In the genomic region with DNA sequence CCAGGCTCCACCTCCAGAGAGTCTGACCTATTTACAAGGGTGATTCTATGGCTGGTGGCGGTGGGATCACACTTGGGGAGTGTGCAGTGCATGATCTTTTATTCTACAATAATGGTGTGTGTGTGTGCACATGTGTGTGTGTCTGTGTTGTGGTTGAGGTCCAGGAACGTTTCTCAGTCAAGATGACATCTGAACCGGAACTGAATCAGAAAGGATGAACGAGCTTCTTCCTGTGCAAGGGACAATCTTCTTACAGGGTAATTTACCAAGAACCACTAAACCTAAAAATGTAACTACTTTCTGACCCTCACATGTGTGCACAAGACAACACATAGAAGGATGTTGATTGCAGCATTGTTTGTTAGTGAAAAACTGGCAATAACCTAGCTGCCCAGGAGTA, we compare ENCODE assay signal across 35 cellular contexts. TPM values are rescaled to one million over a fixed set of nuclear protein-coding genes. Genes with fewer than 3 reads are reported as not detected.
"Had no signal": no experiment of that assay in that cellular context is flagged by ENCODE, and none has a peak within 500 bp of the region (broad histone marks: within the 10 kb centered on the region; RNA-seq: fewer than 3 reads in every experiment).

No MANE protein-coding gene starts in this region.

- H3K4me3 ChIP-seq: neural progenitor cell, pancreas, psoas muscle, skin epidermis, smooth muscle cell, spleen, suprapubic skin, testis, tibial artery, transverse colon, upper lobe of left lung, vagina had no signal

- ATAC-seq: naive thymus-derived CD4-positive, alpha-beta T cell; natural killer cell; pancreas; psoas muscle; right cardiac atrium; sciatic nerve; stimulated activated memory B cell treated with anti-CD40 and anti-IgM and Interleukin-4, amounts not matched to agents 10 μg/mL and 1 μg/mL and 100 μg/mL, for 72 hours; stimulated activated naive CD8-positive, alpha-beta T cell treated with anti-CD3 and anti-CD28 coated beads, Interleukin-15, amount 100 ng/mL, for 72 hours; stimulated activated naive CD8-positive, alpha-beta T cell treated with anti-CD3 and anti-CD28 coated beads, Interleukin-15, Interleukin-2, amounts not matched to agents 100 U/mL and 50 U/mL, for 24 hours had no signal

- H3K27ac ChIP-seq: neural progenitor cell, pancreas, psoas muscle, skin epidermis, spleen, suprapubic skin, testis, tibial artery, transverse colon, upper lobe of left lung, vagina had no signal

- DNase-seq: naive thymus-derived CD4-positive, alpha-beta T cell; natural killer cell; nucleus accumbens; pancreas; posterior cingulate gyrus; psoas muscle; right cardiac atrium; spleen; stimulated activated CD4-positive, alpha-beta T cell treated with anti-CD3 and anti-CD28 coated beads, Interleukin-12 subunit alpha, Interleukin-12 subunit beta, amount 100 ng/mL, for 4 hours; stimulated activated CD4-positive, alpha-beta T cell treated with anti-CD3 and anti-CD28 coated beads, Interleukin-1b, Interleukin-23, amount 100 ng/mL, for 48 hours; stimulated activated CD4-positive, alpha-beta T cell treated with anti-CD3 and anti-CD28 coated beads, Interleukin-4, amount 100 ng/mL, for 1 hour; stimulated activated CD4-positive, alpha-beta T cell treated with anti-CD3 and anti-CD28 coated beads, Interleukin-4, amount 100 ng/mL, for 4 hours; stimulated activated CD8-positive, alpha-beta memory T cell treated with anti-CD3 and anti-CD28 coated beads, Interleukin-4, amount 100 ng/mL, for 48 hours; stimulated activated naive CD4-positive, alpha-beta T cell; stimulated activated naive CD8-positive, alpha-beta T cell treated with anti-CD3 and anti-CD28 coated beads, Interleukin-15, amount 100 ng/mL, for 72 hours; stimulated activated naive CD8-positive, alpha-beta T cell treated with anti-CD3 and anti-CD28 coated beads, Interleukin-15, Interleukin-2, amounts not matched to agents 100 U/mL and 50 U/mL, for 24 hours; substantia nigra; testis; tibial artery; transverse colon; upper lobe of left lung had no signal

- H3K9me3 ChIP-seq: pancreas, psoas muscle, spleen, suprapubic skin, testis, tibial artery, transverse colon, upper lobe of left lung, vagina had no signal

- H3K36me3 Mint-ChIP-seq: natural killer cell; neural progenitor cell; stimulated activated memory B cell treated with anti-CD40 and anti-IgM and Interleukin-4, amounts not matched to agents 10 μg/mL and 1 μg/mL and 100 μg/mL, for 72 hours had no signal

- H3K4me2 ChIP-seq: neural progenitor cell, smooth muscle cell had no signal

- H3K4me3 Mint-ChIP-seq: naive thymus-derived CD4-positive, alpha-beta T cell; natural killer cell; nephron; neural progenitor cell; stimulated activated memory B cell treated with anti-CD40 and anti-IgM and Interleukin-4, amounts not matched to agents 10 μg/mL and 1 μg/mL and 100 μg/mL, for 72 hours; stimulated activated naive CD8-positive, alpha-beta T cell treated with anti-CD3 and anti-CD28 coated beads, Interleukin-15, amount 100 ng/mL, for 72 hours had no signal

- H3K36me3 ChIP-seq: neural progenitor cell, pancreas, suprapubic skin, tibial artery, transverse colon, upper lobe of left lung, vagina had no signal

- H3K27ac Mint-ChIP-seq: naive thymus-derived CD4-positive, alpha-beta T cell; natural killer cell; nephron; neural progenitor cell; progenitor cell of endocrine pancreas; stimulated activated memory B cell treated with anti-CD40 and anti-IgM and Interleukin-4, amounts not matched to agents 10 μg/mL and 1 μg/mL and 100 μg/mL, for 72 hours; stimulated activated naive CD8-positive, alpha-beta T cell treated with anti-CD3 and anti-CD28 coated beads, Interleukin-15, amount 100 ng/mL, for 72 hours had no signal

- H3K9me3 Mint-ChIP-seq: natural killer cell; nephron; neural progenitor cell; stimulated activated memory B cell treated with anti-CD40 and anti-IgM and Interleukin-4, amounts not matched to agents 10 μg/mL and 1 μg/mL and 100 μg/mL, for 72 hours; stimulated activated naive CD8-positive, alpha-beta T cell treated with anti-CD3 and anti-CD28 coated beads, Interleukin-15, amount 100 ng/mL, for 72 hours had no signal

- H3K27me3 ChIP-seq: testis had no signal

- H3K9ac ChIP-seq: neural progenitor cell had no signal

- H3K4me1 ChIP-seq: neural progenitor cell, pancreas, psoas muscle had no signal

- H2AFZ ChIP-seq: neural progenitor cell had no signal

- FAIRE-seq: pancreas, urothelium cell line had no signal

RNA-seq across cellular contexts. Expression of a gene that starts 8.6 kb away (rescaled TPM):
- total RNA-seq: osteocyte, progenitor cell of endocrine pancreas, renal cortical epithelial cell had no signal
- polyA plus RNA-seq: naive thymus-derived CD4-positive, alpha-beta T cell; neural cell had no signal

RNA-seq across cellular contexts. Expression of a gene that starts 11.7 kb away (rescaled TPM):
- total RNA-seq: naive thymus-derived CD4-positive, alpha-beta T cell; osteocyte; psoas muscle; transverse colon; ureter; vagina had no signal
- polyA plus RNA-seq: naive thymus-derived CD4-positive, alpha-beta T cell had no signal
